ENCODE assay signal across 8 cellular contexts in genomic region chr1:179882253-179883039, GRCh38. TPM values are rescaled to one million over a fixed set of nuclear protein-coding genes. Genes with fewer than 3 reads are reported as not detected.
DNase-seq lines count a peak whose midpoint lies in the region; ATAC-seq, FAIRE-seq and TF ChIP-seq lines count a peak whose summit lies in the region.

TOR1AIP1 (plus strand) TSS chr1:179882285; CDS start chr1:179882503, 218 bp downstream.

- peak; percentile 81 for ATAC-seq in HG03439 (IDR thresholded peaks at IDR 0.05; ENCODE audit: unreplicated experiment)

- peak; percentile 85 for TF ChIP-seq POLR2A in GM19193 (IDR thresholded peaks at IDR 0.05; ENCODE audit: extremely low read depth, insufficient read depth, insufficient read length)

- H3K9ac ChIP-seq in kidney (ENCODE audit: low read length in 2 of 2): peak within 1 kb of the TSS; percentile 83 to 99

- no peaks in the 10 kb centered on the region for H3K27me3 ChIP-seq in BE2C

- H3K36me3 ChIP-seq in BE2C (peaks cover 8% of the 10 kb centered on the region), kidney (ENCODE audit: control insufficient read depth in 1 of 2, insufficient read depth in 2 of 2, low read length in 2 of 2) (peaks cover 4 to 15% of the 10 kb centered on the region in 2 donors)

- TF ChIP-seq CTCF in BE2C (IDR thresholded peaks at IDR 0.05; ENCODE audit: low read depth, low read length): peak; percentile 35
- peak; percentile 15 for TF ChIP-seq CTCF in kidney (IDR thresholded peaks at IDR 0.05; ENCODE audit: borderline replicate concordance, extremely low read depth, insufficient read depth)

- no peaks in the 10 kb centered on the region for H3K4me1 ChIP-seq in BE2C
- H3K4me1 ChIP-seq in kidney (ENCODE audit: control insufficient read depth in 1 of 2, insufficient read depth in 1 of 2, low read depth in 1 of 2, low read length in 2 of 2): peaks cover 0 to 15% of the 10 kb centered on the region in 2 donors

- H3K9me3 ChIP-seq in BE2C (no peaks in the 10 kb centered on the region), kidney (ENCODE audit: control insufficient read depth in 1 of 2, low read length in 2 of 2) (no peaks in the 10 kb centered on the region)

- peak within 1 kb of the TSS; percentile 100 for H3K27ac ChIP-seq in kidney (ENCODE audit: low read depth in 2 of 2, low read length in 2 of 2)

- no peak for FAIRE-seq in kidney (lab: Jason Lieb, UNC)

- DNase-seq in BE2C (peak; percentile 98), NCI-H510A (lab: John Stamatoyannopoulos, UW) (peak; percentile 96), cerebellum (ENCODE audit: low spot score) (peak; percentile 94), kidney (peak; percentile 100)
- DNase-seq in activated CD4-positive, alpha-beta T cell treated with anti-CD3 and anti-CD28 coated beads for 1 hour: peak; percentile 96
- DNase-seq in stimulated activated CD4-positive, alpha-beta T cell treated with anti-CD3 and anti-CD28 coated beads, Interleukin-15, amount 100 ng/mL, for 24 hours: peak; percentile 97

- intact Hi-C loops in kidney (cut with DNase I): no loop called here

- H3K4me3 ChIP-seq in BE2C (ENCODE audit: low read depth, low read length) (peak within 1 kb of the TSS; percentile 97), kidney (ENCODE audit: low read length in 2 of 2) (peak within 1 kb of the TSS; percentile 74 to 87)

RNA-seq across cellular contexts. Expression of gene TOR1AIP1, which starts in this region (rescaled TPM):
- 45.4 TPM for polyA plus RNA-seq in BE2C (2012; ENCODE audit: insufficient read depth, insufficient read length, low read depth)
- total RNA-seq in cerebellum (19.1 TPM), kidney (44.2 TPM)
- 20.8 TPM for polyA plus RNA-seq in kidney (ENCODE audit: insufficient read depth, low read depth, low replicate concordance)

Comparison
In these comparisons a context has a peak if more than half of its experiments do, and no peak if none do; other contexts are left out.
1. Peak in every context shown above with its lines: DNase-seq, ATAC-seq, H3K4me3 ChIP-seq and H3K27ac ChIP-seq.